Comparison of ENCODE assay signal across 20 cellular contexts in genomic region chr14:22266683-22267082, GRCh38.
DNase-seq lines count a peak whose midpoint lies in the region; ATAC-seq and TF ChIP-seq lines count a peak whose summit lies in the region.
"Had no signal": no experiment of that assay in that cellular context is flagged by ENCODE, and none has a peak within 500 bp of the region (broad histone marks: within the 10 kb centered on the region; RNA-seq: fewer than 3 reads in every experiment).

No MANE protein-coding gene starts in this region.

- in situ Hi-C loops in IMR-90 (cut with MboI; ENCODE audit: low sequenced_read_pairs): no loop called here

- H3K9me3 ChIP-seq in IMR-90 (ENCODE audit: control insufficient read depth, insufficient read depth, low read length): no peaks in the 10 kb centered on the region
- no peaks in the 10 kb centered on the region for H3K9me3 ChIP-seq in neural progenitor cell (ENCODE audit: low read depth)
- H3K9me3 ChIP-seq: BLaER1 treated with 17β-estradiol and CSF1 and Interleukin-3, amounts not matched to agents 10 nM and 100 nM; Peyer's patch had no signal

- peak overlapping the region; percentile 30 for H3K27ac Mint-ChIP-seq in activated CD8-positive, alpha-beta T cell treated with anti-CD3 and anti-CD28 coated beads for 36 hours
- no peak overlapping the region for H3K27ac Mint-ChIP-seq in activated CD8-positive, alpha-beta T cell treated with anti-CD3 and anti-CD28 coated beads, Interleukin-2, amount 10 ng/mL, durations not matched to agents 7 days and 5 days
- no peak overlapping the region for H3K27ac Mint-ChIP-seq in activated naive CD8-positive, alpha-beta T cell treated with anti-CD3 and anti-CD28 coated beads, Interleukin-2, amount 50 U/mL, for 24 hours
- peak overlapping the region; percentile 36 for H3K27ac Mint-ChIP-seq in neural progenitor cell

- H3K9me1 ChIP-seq in IMR-90 (ENCODE audit: insufficient read depth, low read length): peaks cover 12% of the 10 kb centered on the region

- CTCF ChIA-PET in activated CD8-positive, alpha-beta T cell treated with anti-CD3 and anti-CD28 coated beads for 36 hours (lab: Charles Lee): no interaction called here
- CTCF ChIA-PET in activated CD8-positive, alpha-beta T cell treated with anti-CD3 and anti-CD28 coated beads, Interleukin-2, amount 10 ng/mL, durations not matched to agents 7 days and 5 days (lab: Charles Lee): no interaction called here
- CTCF ChIA-PET in IMR-90 (lab: Yijun Ruan, JAX): interaction anchor here (0.5 kb wide), 1 partner anchor 114 kb away, joined by 4 read pairs; no protein-coding TSS in a partner anchor

- H3K4me3 Mint-ChIP-seq in activated CD8-positive, alpha-beta T cell treated with anti-CD3 and anti-CD28 coated beads for 36 hours: peak overlapping the region; percentile 42
- no peak overlapping the region for H3K4me3 Mint-ChIP-seq in activated CD8-positive, alpha-beta T cell treated with anti-CD3 and anti-CD28 coated beads, Interleukin-2, amount 10 ng/mL, durations not matched to agents 7 days and 5 days
- H3K4me3 Mint-ChIP-seq in activated naive CD8-positive, alpha-beta T cell treated with anti-CD3 and anti-CD28 coated beads, Interleukin-2, amount 50 U/mL, for 24 hours: peak overlapping the region; percentile 6
- no peak overlapping the region for H3K4me3 Mint-ChIP-seq in neural progenitor cell

- no peak overlapping the region for H3K23ac ChIP-seq in IMR-90 (ENCODE audit: low read depth, low read length)

- H3K27ac ChIP-seq in IMR-90 (ENCODE audit: insufficient read depth, low read length): no peak overlapping the region
- H3K27ac ChIP-seq in neural progenitor cell: no peak overlapping the region
- H3K27ac ChIP-seq: BLaER1 treated with 17β-estradiol and CSF1 and Interleukin-3, amounts not matched to agents 10 nM and 100 nM; KMS-11; Peyer's patch had no signal

- peak; percentile 30 for ATAC-seq in activated CD8-positive, alpha-beta T cell treated with anti-CD3 and anti-CD28 coated beads for 36 hours
- no peak for ATAC-seq in activated CD8-positive, alpha-beta T cell treated with anti-CD3 and anti-CD28 coated beads, Interleukin-2, amount 10 ng/mL, durations not matched to agents 7 days and 5 days
- ATAC-seq in IMR-90 (ENCODE audit: low read depth) (no peak), GM18505 (IDR thresholded peaks at IDR 0.05; ENCODE audit: unreplicated experiment) (no peak)
- no peak for ATAC-seq in activated naive CD8-positive, alpha-beta T cell treated with anti-CD3 and anti-CD28 coated beads, Interleukin-2, amount 50 U/mL, for 24 hours

- intact Hi-C loops in activated CD8-positive, alpha-beta T cell treated with anti-CD3 and anti-CD28 coated beads for 36 hours (cut with micrococcal nuclease): loop anchor here (5.0 kb wide), 1 partner anchor 34 kb away; no protein-coding TSS in a partner anchor
- intact Hi-C loops in IMR-90 (cut with micrococcal nuclease): no loop called here

- peaks cover under 1% of the 10 kb centered on the region for H3F3A ChIP-seq in neural progenitor cell (ENCODE audit: low read depth)

- no peak overlapping the region for H3K9ac ChIP-seq in IMR-90 (ENCODE audit: low read depth, low read length)
- no peak overlapping the region for H3K9ac ChIP-seq in neural progenitor cell
- H3K9ac ChIP-seq: BLaER1 treated with 17β-estradiol and CSF1 and Interleukin-3, amounts not matched to agents 10 nM and 100 nM; KMS-11 had no signal

- H2BK120ac ChIP-seq in IMR-90 (ENCODE audit: low read depth, low read length): peak overlapping the region; percentile 65; the same call in 1 of the 2 replicates

- no peaks in the 10 kb centered on the region for H3K9me3 Mint-ChIP-seq in activated CD8-positive, alpha-beta T cell treated with anti-CD3 and anti-CD28 coated beads for 36 hours
- H3K9me3 Mint-ChIP-seq in activated CD8-positive, alpha-beta T cell treated with anti-CD3 and anti-CD28 coated beads, Interleukin-2, amount 10 ng/mL, durations not matched to agents 7 days and 5 days (ENCODE audit: insufficient read depth): no peaks in the 10 kb centered on the region
- no peaks in the 10 kb centered on the region for H3K9me3 Mint-ChIP-seq in activated naive CD8-positive, alpha-beta T cell treated with anti-CD3 and anti-CD28 coated beads, Interleukin-2, amount 50 U/mL, for 24 hours
- no peaks in the 10 kb centered on the region for H3K9me3 Mint-ChIP-seq in neural progenitor cell

- H3K4ac ChIP-seq in IMR-90 (ENCODE audit: low read depth, low read length): no peak overlapping the region

- H3K4me1 ChIP-seq in IMR-90 (ENCODE audit: control insufficient read depth, insufficient read depth, low read length) (peaks cover 7% of the 10 kb centered on the region), neural progenitor cell (peaks cover 16% of the 10 kb centered on the region)
- H3K4me1 ChIP-seq: BLaER1 treated with 17β-estradiol and CSF1 and Interleukin-3, amounts not matched to agents 10 nM and 100 nM; Peyer's patch had no signal

- no peak overlapping the region for H2AK9ac ChIP-seq in IMR-90 (replicated peaks; ENCODE audit: low read depth, low read length, poor library complexity)

- no peaks in the 10 kb centered on the region for H3K79me1 ChIP-seq in IMR-90 (ENCODE audit: low read depth in 1 of 2, low read length in 2 of 2)

- no peak for TF ChIP-seq RAD21 in IMR-90 (IDR thresholded peaks at IDR 0.05; ENCODE audit: low read length)

- no peaks in the 10 kb centered on the region for H3K79me2 ChIP-seq in neural progenitor cell (ENCODE audit: low read depth)

- H3K4me2 ChIP-seq in IMR-90 (ENCODE audit: low read depth, low read length): no peak overlapping the region
- no peak overlapping the region for H3K4me2 ChIP-seq in neural progenitor cell
- H3K4me2 ChIP-seq: BLaER1 treated with 17β-estradiol and CSF1 and Interleukin-3, amounts not matched to agents 10 nM and 100 nM; KMS-11 had no signal

- H4K8ac ChIP-seq in IMR-90 (ENCODE audit: low read depth in 2 of 2, low read length in 2 of 2): no peak overlapping the region

- H2BK20ac ChIP-seq in IMR-90 (ENCODE audit: low read depth, low read length): no peak overlapping the region

- H3K36me3 ChIP-seq in IMR-90 (ENCODE audit: control insufficient read depth, insufficient read depth, low read length): no peaks in the 10 kb centered on the region
- H3K36me3 ChIP-seq in neural progenitor cell: no peaks in the 10 kb centered on the region
- H3K36me3 ChIP-seq: BLaER1 treated with 17β-estradiol and CSF1 and Interleukin-3, amounts not matched to agents 10 nM and 100 nM; Peyer's patch had no signal

- BruUV-seq in IMR-90 (replicated peaks; lab: Mats Ljungman, UMichigan): no TSS peak

- no peak overlapping the region for H3K18ac ChIP-seq in IMR-90 (ENCODE audit: low read depth, low read length)

- no peaks in the 10 kb centered on the region for H4K20me1 ChIP-seq in IMR-90 (ENCODE audit: insufficient read depth, low read length)
- H4K20me1 ChIP-seq in neural progenitor cell (ENCODE audit: low read depth): no peaks in the 10 kb centered on the region
- H4K20me1 ChIP-seq: BLaER1 treated with 17β-estradiol and CSF1 and Interleukin-3, amounts not matched to agents 10 nM and 100 nM had no signal

- POLR2A ChIA-PET in activated CD8-positive, alpha-beta T cell treated with anti-CD3 and anti-CD28 coated beads for 36 hours (lab: Charles Lee): no interaction called here
- POLR2A ChIA-PET in activated CD8-positive, alpha-beta T cell treated with anti-CD3 and anti-CD28 coated beads, Interleukin-2, amount 10 ng/mL, durations not matched to agents 7 days and 5 days (lab: Charles Lee): no interaction called here
- POLR2A ChIA-PET in IMR-90 (lab: Charles Lee; ENCODE audit: unreplicated experiment): interaction anchor here (0.6 kb wide), 1 partner anchor 22 kb away, joined by 3 read pairs; no protein-coding TSS in a partner anchor

- dilution Hi-C loops in IMR-90 (cut with HindIII; ENCODE audit: low sequenced_read_pairs, unreplicated experiment): no loop called here

- TF ChIP-seq CTCF in activated CD8-positive, alpha-beta T cell treated with anti-CD3 and anti-CD28 coated beads for 36 hours (IDR thresholded peaks at IDR 0.05): no peak
- no peak for TF ChIP-seq CTCF in IMR-90 (conservative IDR thresholded peaks at IDR 0.05; ENCODE audit: low read depth, low read length)
- TF ChIP-seq CTCF in neural progenitor cell (IDR thresholded peaks at IDR 0.05): no peak

- H2AFZ ChIP-seq in IMR-90 (replicated peaks; ENCODE audit: low read length, poor library complexity) (no peak overlapping the region), neural progenitor cell (replicated peaks) (no peak overlapping the region)

- TF ChIP-seq POLR2A in IMR-90 (IDR thresholded peaks at IDR 0.05; ENCODE audit: low read depth, low read length) (no peak), GM18505 (IDR thresholded peaks at IDR 0.05; ENCODE audit: borderline replicate concordance, extremely low read depth, insufficient read depth, insufficient read length) (no peak)

- H3K4me3 ChIP-seq in IMR-90 (ENCODE audit: insufficient read depth, low read depth, low read length): no peak overlapping the region
- no peak overlapping the region for H3K4me3 ChIP-seq in neural progenitor cell
- H3K4me3 ChIP-seq: BLaER1 treated with 17β-estradiol and CSF1 and Interleukin-3, amounts not matched to agents 10 nM and 100 nM; Peyer's patch had no signal

- H3K56ac ChIP-seq in IMR-90 (ENCODE audit: extremely low read depth, insufficient read depth, low read length): no peak overlapping the region

- H4K5ac ChIP-seq in IMR-90 (ENCODE audit: low read depth, low read length): no peak overlapping the region

- no peak overlapping the region for H4K91ac ChIP-seq in IMR-90 (ENCODE audit: insufficient read depth, low read depth, low read length)

- H3K14ac ChIP-seq in IMR-90 (replicated peaks; ENCODE audit: low read depth, low read length): no peak overlapping the region

- H2AK5ac ChIP-seq in IMR-90 (ENCODE audit: low read depth, low read length): no peak overlapping the region

- H3K27me3 ChIP-seq in IMR-90 (ENCODE audit: control insufficient read depth, insufficient read depth, low read length): no peaks in the 10 kb centered on the region
- H3K27me3 ChIP-seq in neural progenitor cell: no peaks in the 10 kb centered on the region
- H3K27me3 ChIP-seq: BLaER1 treated with 17β-estradiol and CSF1 and Interleukin-3, amounts not matched to agents 10 nM and 100 nM; Peyer's patch had no signal

- H3K27me3 Mint-ChIP-seq in activated CD8-positive, alpha-beta T cell treated with anti-CD3 and anti-CD28 coated beads for 36 hours: no peaks in the 10 kb centered on the region
- no peaks in the 10 kb centered on the region for H3K27me3 Mint-ChIP-seq in activated CD8-positive, alpha-beta T cell treated with anti-CD3 and anti-CD28 coated beads, Interleukin-2, amount 10 ng/mL, durations not matched to agents 7 days and 5 days (ENCODE audit: low read depth)
- H3K27me3 Mint-ChIP-seq in activated naive CD8-positive, alpha-beta T cell treated with anti-CD3 and anti-CD28 coated beads, Interleukin-2, amount 50 U/mL, for 24 hours: peaks cover under 1% of the 10 kb centered on the region
- H3K27me3 Mint-ChIP-seq in neural progenitor cell (ENCODE audit: insufficient read depth, low read depth): peaks cover 4% of the 10 kb centered on the region

- no CpG with 5 or more reads among the region's 3 CpGs for WGBS in IMR-90 (ENCODE audit: extremely low coverage in 2 of 2, insufficient read length in 1 of 2), 2 experiments

- no peak overlapping the region for H2BK5ac ChIP-seq in IMR-90 (ENCODE audit: low read depth, low read length, poor library complexity, severe bottlenecking)

- no peak for DNase-seq in activated CD8-positive, alpha-beta T cell treated with anti-CD3 and anti-CD28 coated beads for 36 hours
- DNase-seq in activated CD8-positive, alpha-beta T cell treated with anti-CD3 and anti-CD28 coated beads, Interleukin-2, amount 10 ng/mL, durations not matched to agents 7 days and 5 days: no peak
- DNase-seq in IMR-90: no peak
- DNase-seq in activated naive CD8-positive, alpha-beta T cell treated with anti-CD3 and anti-CD28 coated beads, Interleukin-2, amount 50 U/mL, for 24 hours: no peak
- no peak for DNase-seq in neural progenitor cell (ENCODE audit: low spot score)
- no peak for DNase-seq in activated effector memory CD4-positive, alpha-beta T cell treated with Interleukin-2 at 50 U/mL for 16 hours
- DNase-seq in HUDEP-2 (lab: John Stamatoyannopoulos, UW; ENCODE audit: unreplicated experiment in 76 of 76): no peak
- DNase-seq: DMS 273 treated with DMSO at 0.1 percent for 48 hours, GF-D8, GOT3, NCI-H1092, NCI-H146, NCI-H2081 treated with DMSO at 0.1 percent for 48 hours, NCI-H510A, NCI-H82, Peyer's patch, SHP77 treated with DMSO at 0.1 percent for 48 hours had no signal

- H3K36me3 Mint-ChIP-seq in activated CD8-positive, alpha-beta T cell treated with anti-CD3 and anti-CD28 coated beads for 36 hours (ENCODE audit: low read depth): no peaks in the 10 kb centered on the region
- no peaks in the 10 kb centered on the region for H3K36me3 Mint-ChIP-seq in activated CD8-positive, alpha-beta T cell treated with anti-CD3 and anti-CD28 coated beads, Interleukin-2, amount 10 ng/mL, durations not matched to agents 7 days and 5 days (ENCODE audit: low read depth)
- H3K36me3 Mint-ChIP-seq in activated naive CD8-positive, alpha-beta T cell treated with anti-CD3 and anti-CD28 coated beads, Interleukin-2, amount 50 U/mL, for 24 hours (ENCODE audit: low read depth): no peaks in the 10 kb centered on the region
- no peaks in the 10 kb centered on the region for H3K36me3 Mint-ChIP-seq in neural progenitor cell

- peaks cover 2% of the 10 kb centered on the region for H3K4me1 Mint-ChIP-seq in activated CD8-positive, alpha-beta T cell treated with anti-CD3 and anti-CD28 coated beads for 36 hours (ENCODE audit: low read depth)
- H3K4me1 Mint-ChIP-seq in activated CD8-positive, alpha-beta T cell treated with anti-CD3 and anti-CD28 coated beads, Interleukin-2, amount 10 ng/mL, durations not matched to agents 7 days and 5 days (ENCODE audit: low read depth): peaks cover 6% of the 10 kb centered on the region
- peaks cover 10% of the 10 kb centered on the region for H3K4me1 Mint-ChIP-seq in activated naive CD8-positive, alpha-beta T cell treated with anti-CD3 and anti-CD28 coated beads, Interleukin-2, amount 50 U/mL, for 24 hours
- peaks cover 30% of the 10 kb centered on the region for H3K4me1 Mint-ChIP-seq in neural progenitor cell

- no peak overlapping the region for H2BK15ac ChIP-seq in IMR-90 (ENCODE audit: low read depth, low read length)

Comparison
In these comparisons a context has a peak if more than half of its experiments do, and no peak if none do; other contexts are left out.
1. H3K27ac Mint-ChIP-seq: peak in activated CD8-positive, alpha-beta T cell treated with anti-CD3 and anti-CD28 coated beads for 36 hours (single experiment) and neural progenitor cell (single experiment); none in activated CD8-positive, alpha-beta T cell treated with anti-CD3 and anti-CD28 coated beads, Interleukin-2, amount 10 ng/mL, durations not matched to agents 7 days and 5 days (single experiment) and activated naive CD8-positive, alpha-beta T cell treated with anti-CD3 and anti-CD28 coated beads, Interleukin-2, amount 50 U/mL, for 24 hours (single experiment).
2. H3K4me3 Mint-ChIP-seq: peak in activated CD8-positive, alpha-beta T cell treated with anti-CD3 and anti-CD28 coated beads for 36 hours (single experiment) and activated naive CD8-positive, alpha-beta T cell treated with anti-CD3 and anti-CD28 coated beads, Interleukin-2, amount 50 U/mL, for 24 hours (single experiment); none in activated CD8-positive, alpha-beta T cell treated with anti-CD3 and anti-CD28 coated beads, Interleukin-2, amount 10 ng/mL, durations not matched to agents 7 days and 5 days (single experiment) and neural progenitor cell (single experiment).